16 cellular contexts compared by ENCODE assay signal in genomic region chr2:120861576-120862191, GRCh38.
DNase-seq lines count a peak whose midpoint lies in the region; TF ChIP-seq lines count a peak whose summit lies in the region.
"Had no signal": no experiment of that assay in that cellular context is flagged by ENCODE, and none has a peak within 500 bp of the region (broad histone marks: within the 10 kb centered on the region; RNA-seq: fewer than 3 reads in every experiment).

No MANE protein-coding gene starts in this region.

- H3K36me3 ChIP-seq in endodermal cell (ENCODE audit: control insufficient read depth, insufficient read depth, low read length) (no peaks in the 10 kb centered on the region), osteoblast (ENCODE audit: insufficient read depth, low read length) (no peaks in the 10 kb centered on the region), mammary epithelial cell (ENCODE audit: insufficient read depth, low read length) (no peaks in the 10 kb centered on the region)
- H3K36me3 ChIP-seq: suprapubic skin had no signal

- H2AFZ ChIP-seq in osteoblast (ENCODE audit: low read length) (no peak overlapping the region), mammary epithelial cell (ENCODE audit: low read depth, low read length) (no peak overlapping the region)

- TF ChIP-seq CTCF in NB4 (IDR thresholded peaks at IDR 0.05; ENCODE audit: low read depth, low read length), result no peak
- TF ChIP-seq CTCF in endodermal cell (conservative IDR thresholded peaks at IDR 0.05), result no peak
- TF ChIP-seq CTCF in osteoblast (IDR thresholded peaks at IDR 0.05; ENCODE audit: extremely low read depth, low read depth, low read length), result no peak
- TF ChIP-seq CTCF in mammary epithelial cell (conservative IDR thresholded peaks at IDR 0.05 in 1 of 2, IDR thresholded peaks at IDR 0.05 in 1 of 2; ENCODE audit: extremely low read depth in 1 of 2, insufficient read depth in 1 of 2, low read depth in 1 of 2, low read length in 2 of 2), result no peak

- dilution Hi-C loops in mammary epithelial cell (cut with HindIII; ENCODE audit: low sequenced_read_pairs), result no loop called here

- H3K27ac ChIP-seq in endodermal cell (ENCODE audit: low read depth, low read length) (peak overlapping the region; percentile 63), osteoblast (ENCODE audit: low read depth, low read length) (peak overlapping the region; percentile 63), mammary epithelial cell (ENCODE audit: insufficient read depth, low read depth, low read length) (no peak overlapping the region)
- H3K27ac ChIP-seq: body of pancreas, suprapubic skin had no signal

- intact Hi-C loops in mammary epithelial cell (cut with micrococcal nuclease), result no loop called here

- TF ChIP-seq POLR2A in NB4 (IDR thresholded peaks at IDR 0.05; ENCODE audit: extremely low read depth, insufficient read length), result no peak

- H3K9ac ChIP-seq in endodermal cell (ENCODE audit: extremely low read depth, low read length, poor library complexity, severe bottlenecking), result no peak overlapping the region
- H3K9ac ChIP-seq in mammary epithelial cell (ENCODE audit: insufficient read depth, low read length), result no peak overlapping the region

- H3K27me3 ChIP-seq in endodermal cell (ENCODE audit: control insufficient read depth, insufficient read depth, low read length, poor library complexity, severe bottlenecking) (no peaks in the 10 kb centered on the region), osteoblast (ENCODE audit: insufficient read depth, low read length) (no peaks in the 10 kb centered on the region), mammary epithelial cell (ENCODE audit: insufficient read depth, low read length) (no peaks in the 10 kb centered on the region)
- H3K27me3 ChIP-seq: body of pancreas, suprapubic skin had no signal

- no peaks in the 10 kb centered on the region for H3K27me3 Mint-ChIP-seq in endodermal cell (ENCODE audit: insufficient read depth)

- H4K20me1 ChIP-seq in osteoblast (ENCODE audit: insufficient read depth, low read length) (peaks cover 15% of the 10 kb centered on the region), mammary epithelial cell (ENCODE audit: insufficient read depth, low read length) (no peaks in the 10 kb centered on the region)

- H3K4me2 ChIP-seq in osteoblast (ENCODE audit: insufficient read depth, low read length), result peak overlapping the region; percentile 56
- H3K4me2 ChIP-seq in mammary epithelial cell (ENCODE audit: insufficient read depth, low read depth, low read length), result no peak overlapping the region

- CTCF ChIA-PET in mammary epithelial cell (lab: Charles Lee; ENCODE audit: low non-redundant PET), result no interaction called here

- DNase-seq in HCEC 1CT (peak; percentile 77), NB4 (ENCODE audit: low read depth) (peak; percentile 12), endodermal cell (peak; percentile 45), osteoblast (ENCODE audit: insufficient read length, low spot score, missing footprints) (peak; percentile 92), COLO668 (lab: John Stamatoyannopoulos, UW; ENCODE audit: unreplicated experiment) (no peak), HuH-7.5 (ENCODE audit: low spot score) (no peak), mammary epithelial cell (no peak), NCI-H2196 (lab: John Stamatoyannopoulos, UW; ENCODE audit: unreplicated experiment) (no peak)
- DNase-seq: activated naive CD4-positive, alpha-beta T cell treated with anti-CD3 and anti-CD28 coated beads, Interleukin-2, amount 10 ng/mL, durations not matched to agents 7 days and 5 days; body of pancreas; COR-L47; foreskin melanocyte; NCI-H187; NK-92 treated with Interleukin-12 subunit alpha and Interleukin-12 subunit beta, amount 100 ng/mL, for 24 hours; T-cell had no signal

- no peaks in the 10 kb centered on the region for H3K36me3 Mint-ChIP-seq in endodermal cell (ENCODE audit: low read depth)
- H3K36me3 Mint-ChIP-seq: activated naive CD4-positive, alpha-beta T cell treated with anti-CD3 and anti-CD28 coated beads, Interleukin-2, amount 10 ng/mL, durations not matched to agents 7 days and 5 days; T-cell had no signal

- H3K4me3 ChIP-seq in NB4 (ENCODE audit: low read depth, low read length) (no peak overlapping the region), endodermal cell (ENCODE audit: low read length) (no peak overlapping the region), osteoblast (ENCODE audit: insufficient read depth, low read length) (no peak overlapping the region), mammary epithelial cell (replicated peaks in 1 of 3; ENCODE audit: insufficient read depth in 1 of 3, low read depth in 2 of 3, low read length in 3 of 3) (no peak overlapping the region)
- H3K4me3 ChIP-seq: body of pancreas, suprapubic skin had no signal

- H3K79me2 ChIP-seq in osteoblast (ENCODE audit: insufficient read depth, low read length) (peaks cover 46% of the 10 kb centered on the region), mammary epithelial cell (ENCODE audit: insufficient read depth, low read length) (no peaks in the 10 kb centered on the region)

- WGBS in endodermal cell (ENCODE audit: insufficient coverage in 1 of 2, insufficient read length in 1 of 2), 2 experiments, result 84 to 86% methylated on average over 16 to 17 of the region's 17 CpGs
- 94% methylated on average over 15 of the region's 17 CpGs for WGBS in mammary epithelial cell (ENCODE audit: low coverage, missing lambda C conversion rate)

- no TSS peak for BruUV-seq in mammary epithelial cell (replicated peaks; lab: Mats Ljungman, UMichigan)

- H3K4me1 ChIP-seq in endodermal cell (ENCODE audit: control insufficient read depth, insufficient read depth, low read length), result no peaks in the 10 kb centered on the region
- H3K4me1 ChIP-seq in osteoblast (ENCODE audit: insufficient read depth, low read length), result peaks cover 48% of the 10 kb centered on the region
- peaks cover under 1% of the 10 kb centered on the region for H3K4me1 ChIP-seq in mammary epithelial cell (ENCODE audit: insufficient read depth, low read length)
- H3K4me1 ChIP-seq: body of pancreas had no signal

- in situ Hi-C loops in mammary epithelial cell (cut with MboI; ENCODE audit: low sequenced_read_pairs in 2 of 2), result no loop called here

- H3K9me3 Mint-ChIP-seq in endodermal cell, result no peaks in the 10 kb centered on the region
- H3K9me3 Mint-ChIP-seq: activated naive CD4-positive, alpha-beta T cell treated with anti-CD3 and anti-CD28 coated beads, Interleukin-2, amount 10 ng/mL, durations not matched to agents 7 days and 5 days; T-cell had no signal

- H3K4me1 Mint-ChIP-seq in endodermal cell, result peaks cover 15% of the 10 kb centered on the region
- H3K4me1 Mint-ChIP-seq: activated naive CD4-positive, alpha-beta T cell treated with anti-CD3 and anti-CD28 coated beads, Interleukin-2, amount 10 ng/mL, durations not matched to agents 7 days and 5 days; T-cell had no signal

- H3K4me3 Mint-ChIP-seq in endodermal cell, result no peak overlapping the region
- H3K4me3 Mint-ChIP-seq: activated naive CD4-positive, alpha-beta T cell treated with anti-CD3 and anti-CD28 coated beads, Interleukin-2, amount 10 ng/mL, durations not matched to agents 7 days and 5 days; T-cell had no signal

- H3K9me3 ChIP-seq in endodermal cell (ENCODE audit: control insufficient read depth, low read length) (no peaks in the 10 kb centered on the region), osteoblast (ENCODE audit: low read depth, low read length) (no peaks in the 10 kb centered on the region), mammary epithelial cell (replicated peaks; ENCODE audit: insufficient read depth, low read length) (no peaks in the 10 kb centered on the region)
- H3K9me3 ChIP-seq: body of pancreas, suprapubic skin had no signal

- no peak overlapping the region for H3K27ac Mint-ChIP-seq in endodermal cell
- H3K27ac Mint-ChIP-seq: activated naive CD4-positive, alpha-beta T cell treated with anti-CD3 and anti-CD28 coated beads, Interleukin-2, amount 10 ng/mL, durations not matched to agents 7 days and 5 days; T-cell had no signal

Comparison
In these comparisons a context has a peak if more than half of its experiments do, and no peak if none do; other contexts are left out.
1. DNase-seq: peak in HCEC 1CT (single experiment), NB4 (single experiment), endodermal cell (single experiment) and osteoblast (single experiment); none in COLO668 (single experiment), HuH-7.5 (single experiment), mammary epithelial cell (single experiment) and NCI-H2196 (single experiment).